Comparison of ENCODE assay signal across 8 cellular contexts in genomic region chrX:19670854-19671620, GRCh38.
DNase-seq lines count a peak whose midpoint lies in the region; ATAC-seq and TF ChIP-seq lines count a peak whose summit lies in the region.

No MANE protein-coding gene starts in this region.

- ATAC-seq in activated CD4-positive, alpha-beta T cell treated with anti-CD3 and anti-CD28 coated beads for 36 hours = no peak
- ATAC-seq in GM18870 (IDR thresholded peaks at IDR 0.05; ENCODE audit: unreplicated experiment) = no peak

- DNase-seq in HT1080 (ENCODE audit: low read depth) (peak; percentile 92), cardiac fibroblast (ENCODE audit: low read depth in 2 of 2) (peak; percentile 75 to 80), islet precursor cell (peak; percentile 88), testis (peak; percentile 14), MM.1S (no peak)
- DNase-seq in activated CD4-positive, alpha-beta T cell treated with anti-CD3 and anti-CD28 coated beads for 36 hours = no peak
- DNase-seq in effector CD8-positive, alpha-beta T cell (lab: John Stamatoyannopoulos, UW) = no peak

- peaks cover 6% of the 10 kb centered on the region for H3K36me3 Mint-ChIP-seq in activated CD4-positive, alpha-beta T cell treated with anti-CD3 and anti-CD28 coated beads for 36 hours (ENCODE audit: low read depth)

- no peaks in the 10 kb centered on the region for H3K27me3 Mint-ChIP-seq in activated CD4-positive, alpha-beta T cell treated with anti-CD3 and anti-CD28 coated beads for 36 hours

- H3K27ac Mint-ChIP-seq in activated CD4-positive, alpha-beta T cell treated with anti-CD3 and anti-CD28 coated beads for 36 hours = no peak overlapping the region

- no peak overlapping the region for H2AFZ ChIP-seq in MM.1S (ENCODE audit: low read length)

- H3K4me2 ChIP-seq in MM.1S (ENCODE audit: low read depth, low read length) = no peak overlapping the region

- TF ChIP-seq CTCF in cardiac fibroblast (IDR thresholded peaks at IDR 0.05; ENCODE audit: low read depth, low read length) (no peak), testis (IDR thresholded peaks at IDR 0.05) (no peak), MM.1S (IDR thresholded peaks at IDR 0.05; ENCODE audit: low read length) (no peak)

- whole genome bisulfite sequencing in testis, 2 donors = 31 to 36% methylated on average over 6 to 8 of the region's 8 CpGs

- H3K4me3 ChIP-seq in cardiac fibroblast (replicated peaks in 1 of 2; ENCODE audit: low read depth in 2 of 2, low read length in 2 of 2) (peak overlapping the region; percentile 27 to 53), testis (no peak overlapping the region), MM.1S (ENCODE audit: low read length) (no peak overlapping the region)

- no peak for TF ChIP-seq POLR2A in testis (IDR thresholded peaks at IDR 0.05)

- H3K27ac ChIP-seq in testis (peak overlapping the region in 1 of 2 donors; percentile 36), MM.1S (ENCODE audit: low read length) (no peak overlapping the region)

- no peaks in the 10 kb centered on the region for H3F3A ChIP-seq in MM.1S (ENCODE audit: insufficient read depth, low read length)

- H3K9ac ChIP-seq in MM.1S (ENCODE audit: low read length) = no peak overlapping the region

- H4K20me1 ChIP-seq in MM.1S (ENCODE audit: insufficient read depth, low read length) = no peaks in the 10 kb centered on the region

- H3K9me3 Mint-ChIP-seq in activated CD4-positive, alpha-beta T cell treated with anti-CD3 and anti-CD28 coated beads for 36 hours (ENCODE audit: low read depth) = no peaks in the 10 kb centered on the region

- H3K79me2 ChIP-seq in MM.1S (ENCODE audit: low read length) = no peaks in the 10 kb centered on the region

- CTCF ChIA-PET in activated CD4-positive, alpha-beta T cell treated with anti-CD3 and anti-CD28 coated beads for 36 hours (lab: Charles Lee) = interaction anchor here (0.8 kb wide), 1 partner anchor 20 kb away, joined by 3 read pairs; no protein-coding TSS in a partner anchor

- POLR2A ChIA-PET in activated CD4-positive, alpha-beta T cell treated with anti-CD3 and anti-CD28 coated beads for 36 hours (lab: Charles Lee) = interaction anchor here (0.6 kb wide), 1 partner anchor 45 kb away, joined by 5 read pairs; no protein-coding TSS in a partner anchor

- H3K4me3 Mint-ChIP-seq in activated CD4-positive, alpha-beta T cell treated with anti-CD3 and anti-CD28 coated beads for 36 hours = no peak overlapping the region

- H3K4me1 ChIP-seq in testis (peaks cover 3% of the 10 kb centered on the region), MM.1S (ENCODE audit: low read length) (no peaks in the 10 kb centered on the region)

- H3K9me2 ChIP-seq in MM.1S (replicated peaks; ENCODE audit: insufficient read depth, low read length) = no peaks in the 10 kb centered on the region

- H3K27me3 ChIP-seq in testis (no peaks in the 10 kb centered on the region), MM.1S (replicated peaks; ENCODE audit: insufficient read depth, low read length) (no peaks in the 10 kb centered on the region)

- H3K4me1 Mint-ChIP-seq in activated CD4-positive, alpha-beta T cell treated with anti-CD3 and anti-CD28 coated beads for 36 hours = peaks cover 48% of the 10 kb centered on the region

- intact Hi-C loops in testis (cut with DNase I; ENCODE audit: low total_unique reads) = no loop called here
- intact Hi-C loops in activated CD4-positive, alpha-beta T cell treated with anti-CD3 and anti-CD28 coated beads for 36 hours (cut with DNase I, micrococcal nuclease) = no loop called here

- H3K36me3 ChIP-seq in testis (ENCODE audit: low read depth, missing control alignments) (no peaks in the 10 kb centered on the region), MM.1S (replicated peaks; ENCODE audit: insufficient read depth, low read length) (no peaks in the 10 kb centered on the region)

- no peaks in the 10 kb centered on the region for H3K9me3 ChIP-seq in testis
- no peaks in the 10 kb centered on the region for H3K9me3 ChIP-seq in MM.1S (replicated peaks; ENCODE audit: insufficient read depth, low read length)

Comparison
In these comparisons a context has a peak if more than half of its experiments do, and no peak if none do; other contexts are left out.
1. DNase-seq: peak in HT1080 (single experiment), cardiac fibroblast (2 of 2), islet precursor cell (single experiment) and testis (single experiment); none in MM.1S (single experiment), activated CD4-positive, alpha-beta T cell treated with anti-CD3 and anti-CD28 coated beads for 36 hours (single experiment) and effector CD8-positive, alpha-beta T cell (single experiment).
2. H3K4me3 ChIP-seq: peak in cardiac fibroblast (2 of 2); none in testis (0 of 2) and MM.1S (single experiment).